In genomic region chr10:34801066-34801738, GRCh38 we compare ENCODE assay signal across 1 cellular context.
A peak's percentile ranks its signal among the peaks of the same experiment; 100 is the strongest.
TF ChIP-seq lines count a peak whose summit lies in the region.

No MANE protein-coding gene starts in this region.

TF ChIP-seq in HEK293, 187 proteins besides CTCF, POLR2A, EP300 and RAD21 (continued from another document):
- TF ChIP-seq, protein P1, sequence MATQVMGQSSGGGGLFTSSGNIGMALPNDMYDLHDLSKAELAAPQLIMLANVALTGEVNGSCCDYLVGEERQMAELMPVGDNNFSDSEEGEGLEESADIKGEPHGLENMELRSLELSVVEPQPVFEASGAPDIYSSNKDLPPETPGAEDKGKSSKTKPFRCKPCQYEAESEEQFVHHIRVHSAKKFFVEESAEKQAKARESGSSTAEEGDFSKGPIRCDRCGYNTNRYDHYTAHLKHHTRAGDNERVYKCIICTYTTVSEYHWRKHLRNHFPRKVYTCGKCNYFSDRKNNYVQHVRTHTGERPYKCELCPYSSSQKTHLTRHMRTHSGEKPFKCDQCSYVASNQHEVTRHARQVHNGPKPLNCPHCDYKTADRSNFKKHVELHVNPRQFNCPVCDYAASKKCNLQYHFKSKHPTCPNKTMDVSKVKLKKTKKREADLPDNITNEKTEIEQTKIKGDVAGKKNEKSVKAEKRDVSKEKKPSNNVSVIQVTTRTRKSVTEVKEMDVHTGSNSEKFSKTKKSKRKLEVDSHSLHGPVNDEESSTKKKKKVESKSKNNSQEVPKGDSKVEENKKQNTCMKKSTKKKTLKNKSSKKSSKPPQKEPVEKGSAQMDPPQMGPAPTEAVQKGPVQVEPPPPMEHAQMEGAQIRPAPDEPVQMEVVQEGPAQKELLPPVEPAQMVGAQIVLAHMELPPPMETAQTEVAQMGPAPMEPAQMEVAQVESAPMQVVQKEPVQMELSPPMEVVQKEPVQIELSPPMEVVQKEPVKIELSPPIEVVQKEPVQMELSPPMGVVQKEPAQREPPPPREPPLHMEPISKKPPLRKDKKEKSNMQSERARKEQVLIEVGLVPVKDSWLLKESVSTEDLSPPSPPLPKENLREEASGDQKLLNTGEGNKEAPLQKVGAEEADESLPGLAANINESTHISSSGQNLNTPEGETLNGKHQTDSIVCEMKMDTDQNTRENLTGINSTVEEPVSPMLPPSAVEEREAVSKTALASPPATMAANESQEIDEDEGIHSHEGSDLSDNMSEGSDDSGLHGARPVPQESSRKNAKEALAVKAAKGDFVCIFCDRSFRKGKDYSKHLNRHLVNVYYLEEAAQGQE (tag by site-specific recombination; IDR thresholded peaks at IDR 0.05), result no peak
- TF ChIP-seq TRIM28 (IDR thresholded peaks at IDR 0.05; ENCODE audit: borderline replicate concordance, low read length) (no peak), ZNF785 (tag by site-specific recombination; IDR thresholded peaks at IDR 0.05) (no peak), ZNF624 (tag by site-specific recombination; IDR thresholded peaks at IDR 0.05) (no peak), ZNF211 (tag by site-specific recombination; IDR thresholded peaks at IDR 0.05; ENCODE audit: low read depth) (no peak), ZNF843 (tag by site-specific recombination; IDR thresholded peaks at IDR 0.05) (no peak), ZNF514 (tag by site-specific recombination; IDR thresholded peaks at IDR 0.05) (no peak), HOXA7 (CRISPR knock-in tag; IDR thresholded peaks at IDR 0.05; ENCODE audit: borderline replicate concordance) (no peak), ZBTB44 (tag by site-specific recombination; IDR thresholded peaks at IDR 0.05) (no peak), ZNF629 (tag by site-specific recombination; IDR thresholded peaks at IDR 0.05) (0 out of 2 replicates have a peak, but pooled peaks have one; percentile 20), ZNF366 (tag by site-specific recombination; conservative IDR thresholded peaks at IDR 0.05) (peak; percentile 49; the same call in 1 of the 2 replicates), ZNF549 (tag by site-specific recombination; IDR thresholded peaks at IDR 0.05) (no peak), KLF1 (tag by site-specific recombination; IDR thresholded peaks at IDR 0.05) (0 out of 2 replicates have a peak, but pooled peaks have one; percentile 32), ZNF341 (tag by site-specific recombination; IDR thresholded peaks at IDR 0.05; ENCODE audit: low read depth) (0 out of 2 replicates have a peak, but pooled peaks have one; percentile 16), ZNF660 (tag by site-specific recombination; IDR thresholded peaks at IDR 0.05) (0 out of 2 replicates have a peak, but pooled peaks have one; percentile 45), SP2 (tag by site-specific recombination; IDR thresholded peaks at IDR 0.05) (no peak)
- TF ChIP-seq, protein P2, sequence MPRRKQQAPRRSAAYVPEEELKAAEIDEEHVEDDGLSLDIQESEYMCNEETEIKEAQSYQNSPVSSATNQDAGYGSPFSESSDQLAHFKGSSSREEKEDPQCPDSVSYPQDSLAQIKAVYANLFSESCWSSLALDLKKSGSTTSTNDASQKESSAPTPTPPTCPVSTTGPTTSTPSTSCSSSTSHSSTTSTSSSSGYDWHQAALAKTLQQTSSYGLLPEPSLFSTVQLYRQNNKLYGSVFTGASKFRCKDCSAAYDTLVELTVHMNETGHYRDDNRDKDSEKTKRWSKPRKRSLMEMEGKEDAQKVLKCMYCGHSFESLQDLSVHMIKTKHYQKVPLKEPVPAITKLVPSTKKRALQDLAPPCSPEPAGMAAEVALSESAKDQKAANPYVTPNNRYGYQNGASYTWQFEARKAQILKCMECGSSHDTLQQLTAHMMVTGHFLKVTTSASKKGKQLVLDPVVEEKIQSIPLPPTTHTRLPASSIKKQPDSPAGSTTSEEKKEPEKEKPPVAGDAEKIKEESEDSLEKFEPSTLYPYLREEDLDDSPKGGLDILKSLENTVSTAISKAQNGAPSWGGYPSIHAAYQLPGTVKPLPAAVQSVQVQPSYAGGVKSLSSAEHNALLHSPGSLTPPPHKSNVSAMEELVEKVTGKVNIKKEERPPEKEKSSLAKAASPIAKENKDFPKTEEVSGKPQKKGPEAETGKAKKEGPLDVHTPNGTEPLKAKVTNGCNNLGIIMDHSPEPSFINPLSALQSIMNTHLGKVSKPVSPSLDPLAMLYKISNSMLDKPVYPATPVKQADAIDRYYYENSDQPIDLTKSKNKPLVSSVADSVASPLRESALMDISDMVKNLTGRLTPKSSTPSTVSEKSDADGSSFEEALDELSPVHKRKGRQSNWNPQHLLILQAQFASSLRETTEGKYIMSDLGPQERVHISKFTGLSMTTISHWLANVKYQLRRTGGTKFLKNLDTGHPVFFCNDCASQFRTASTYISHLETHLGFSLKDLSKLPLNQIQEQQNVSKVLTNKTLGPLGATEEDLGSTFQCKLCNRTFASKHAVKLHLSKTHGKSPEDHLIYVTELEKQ (tag by site-specific recombination; IDR thresholded peaks at IDR 0.05; ENCODE audit: borderline replicate concordance), result no peak
- TF ChIP-seq, protein P3, sequence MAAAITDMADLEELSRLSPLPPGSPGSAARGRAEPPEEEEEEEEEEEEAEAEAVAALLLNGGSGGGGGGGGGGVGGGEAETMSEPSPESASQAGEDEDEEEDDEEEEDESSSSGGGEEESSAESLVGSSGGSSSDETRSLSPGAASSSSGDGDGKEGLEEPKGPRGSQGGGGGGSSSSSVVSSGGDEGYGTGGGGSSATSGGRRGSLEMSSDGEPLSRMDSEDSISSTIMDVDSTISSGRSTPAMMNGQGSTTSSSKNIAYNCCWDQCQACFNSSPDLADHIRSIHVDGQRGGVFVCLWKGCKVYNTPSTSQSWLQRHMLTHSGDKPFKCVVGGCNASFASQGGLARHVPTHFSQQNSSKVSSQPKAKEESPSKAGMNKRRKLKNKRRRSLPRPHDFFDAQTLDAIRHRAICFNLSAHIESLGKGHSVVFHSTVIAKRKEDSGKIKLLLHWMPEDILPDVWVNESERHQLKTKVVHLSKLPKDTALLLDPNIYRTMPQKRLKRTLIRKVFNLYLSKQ (tag by site-specific recombination; IDR thresholded peaks at IDR 0.05; ENCODE audit: borderline replicate concordance), result no peak
- TF ChIP-seq, protein P4, sequence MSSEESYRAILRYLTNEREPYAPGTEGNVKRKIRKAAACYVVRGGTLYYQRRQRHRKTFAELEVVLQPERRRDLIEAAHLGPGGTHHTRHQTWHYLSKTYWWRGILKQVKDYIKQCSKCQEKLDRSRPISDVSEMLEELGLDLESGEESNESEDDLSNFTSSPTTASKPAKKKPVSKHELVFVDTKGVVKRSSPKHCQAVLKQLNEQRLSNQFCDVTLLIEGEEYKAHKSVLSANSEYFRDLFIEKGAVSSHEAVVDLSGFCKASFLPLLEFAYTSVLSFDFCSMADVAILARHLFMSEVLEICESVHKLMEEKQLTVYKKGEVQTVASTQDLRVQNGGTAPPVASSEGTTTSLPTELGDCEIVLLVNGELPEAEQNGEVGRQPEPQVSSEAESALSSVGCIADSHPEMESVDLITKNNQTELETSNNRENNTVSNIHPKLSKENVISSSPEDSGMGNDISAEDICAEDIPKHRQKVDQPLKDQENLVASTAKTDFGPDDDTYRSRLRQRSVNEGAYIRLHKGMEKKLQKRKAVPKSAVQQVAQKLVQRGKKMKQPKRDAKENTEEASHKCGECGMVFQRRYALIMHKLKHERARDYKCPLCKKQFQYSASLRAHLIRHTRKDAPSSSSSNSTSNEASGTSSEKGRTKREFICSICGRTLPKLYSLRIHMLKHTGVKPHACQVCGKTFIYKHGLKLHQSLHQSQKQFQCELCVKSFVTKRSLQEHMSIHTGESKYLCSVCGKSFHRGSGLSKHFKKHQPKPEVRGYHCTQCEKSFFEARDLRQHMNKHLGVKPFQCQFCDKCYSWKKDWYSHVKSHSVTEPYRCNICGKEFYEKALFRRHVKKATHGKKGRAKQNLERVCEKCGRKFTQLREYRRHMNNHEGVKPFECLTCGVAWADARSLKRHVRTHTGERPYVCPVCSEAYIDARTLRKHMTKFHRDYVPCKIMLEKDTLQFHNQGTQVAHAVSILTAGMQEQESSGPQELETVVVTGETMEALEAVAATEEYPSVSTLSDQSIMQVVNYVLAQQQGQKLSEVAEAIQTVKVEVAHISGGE (tag by site-specific recombination; conservative IDR thresholded peaks at IDR 0.05; ENCODE audit: low read depth), result no peak
